23 cellular contexts compared by ENCODE assay signal in genomic region chr5:158116965-158117364, GRCh38.
"Had no signal": no experiment of that assay in that cellular context is flagged by ENCODE, and none has a peak within 500 bp of the region (broad histone marks: within the 10 kb centered on the region; RNA-seq: fewer than 3 reads in every experiment).

No MANE protein-coding gene starts in this region.

- H3K27me3 ChIP-seq: hepatocyte, right atrium auricular region, vagina had no signal

- H3K4me1 ChIP-seq: esophagus squamous epithelium, right atrium auricular region had no signal

- H3K9me3 Mint-ChIP-seq: activated naive CD4-positive, alpha-beta T cell treated with anti-CD3 and anti-CD28 coated beads, Interleukin-2, amount 10 ng/mL, durations not matched to agents 7 days and 5 days; neural crest cell had no signal

- H3K9me3 ChIP-seq: esophagus squamous epithelium, right atrium auricular region, vagina had no signal

- H3K4me3 Mint-ChIP-seq: activated CD8-positive, alpha-beta memory T cell treated with anti-CD3 and anti-CD28 coated beads, Interleukin-2, amount 10 ng/mL, durations not matched to agents 7 days and 5 days; activated naive CD4-positive, alpha-beta T cell treated with anti-CD3 and anti-CD28 coated beads, Interleukin-2, amount 10 ng/mL, durations not matched to agents 7 days and 5 days; neural crest cell had no signal

- H3K27ac Mint-ChIP-seq: activated CD8-positive, alpha-beta memory T cell treated with anti-CD3 and anti-CD28 coated beads, Interleukin-2, amount 10 ng/mL, durations not matched to agents 7 days and 5 days; activated naive CD4-positive, alpha-beta T cell treated with anti-CD3 and anti-CD28 coated beads, Interleukin-2, amount 10 ng/mL, durations not matched to agents 7 days and 5 days; progenitor cell of endocrine pancreas had no signal

- H3K27ac ChIP-seq: hepatocyte, right atrium auricular region, vagina had no signal

- ATAC-seq: activated CD4-positive, CD25-positive, alpha-beta regulatory T cell treated with anti-CD3 and anti-CD28 coated beads, Interleukin-2, amount 50 U/mL, for 24 hours; activated CD8-positive, alpha-beta memory T cell treated with anti-CD3 and anti-CD28 coated beads, Interleukin-2, amount 10 ng/mL, durations not matched to agents 7 days and 5 days; left lobe of liver; SK-N-SH treated with all-trans-retinoic acid at 6 μM for 48 hours had no signal

- DNase-seq: activated CD4-positive, alpha-beta T cell treated with anti-CD3 and anti-CD28 coated beads, Interleukin-2, amount 50 U/mL, for 4 hours; activated CD8-positive, alpha-beta memory T cell treated with anti-CD3 and anti-CD28 coated beads, Interleukin-2, amount 10 ng/mL, durations not matched to agents 7 days and 5 days; activated naive CD4-positive, alpha-beta T cell treated with anti-CD3 and anti-CD28 coated beads, Interleukin-2, amount 10 ng/mL, durations not matched to agents 7 days and 5 days; activated T-cell treated with anti-CD3 and anti-CD28 coated beads, Interleukin-2, amount 50 U/mL, for 1 hour; dermis blood vessel endothelial cell; effector memory CD4-positive, alpha-beta T cell; esophagus squamous epithelium; islet precursor cell; midbrain; SIG-M5; stimulated activated CD4-positive, alpha-beta T cell treated with anti-CD3 and anti-CD28 coated beads, Interleukin-4, amount 100 ng/mL, for 24 hours; stimulated activated naive CD4-positive, alpha-beta T cell; T1000; trophoblast cell had no signal

- H3K4me3 ChIP-seq: esophagus squamous epithelium, hepatocyte, lung, right atrium auricular region, vagina had no signal

- H3K36me3 Mint-ChIP-seq: activated CD8-positive, alpha-beta memory T cell treated with anti-CD3 and anti-CD28 coated beads, Interleukin-2, amount 10 ng/mL, durations not matched to agents 7 days and 5 days; activated naive CD4-positive, alpha-beta T cell treated with anti-CD3 and anti-CD28 coated beads, Interleukin-2, amount 10 ng/mL, durations not matched to agents 7 days and 5 days had no signal

- H2AFZ ChIP-seq: hepatocyte had no signal

- H3K4me2 ChIP-seq: hepatocyte had no signal

- H3K4me1 Mint-ChIP-seq: activated CD8-positive, alpha-beta memory T cell treated with anti-CD3 and anti-CD28 coated beads, Interleukin-2, amount 10 ng/mL, durations not matched to agents 7 days and 5 days; activated naive CD4-positive, alpha-beta T cell treated with anti-CD3 and anti-CD28 coated beads, Interleukin-2, amount 10 ng/mL, durations not matched to agents 7 days and 5 days; neural crest cell had no signal

- H3K36me3 ChIP-seq: esophagus squamous epithelium, right atrium auricular region, vagina had no signal
